10 cellular contexts compared by ENCODE assay signal in genomic region chr1:43705982-43706597, GRCh38. TPM values are rescaled to one million over a fixed set of nuclear protein-coding genes. Genes with fewer than 3 reads are reported as not detected.
DNase-seq lines count a peak whose midpoint lies in the region; ATAC-seq and TF ChIP-seq lines count a peak whose summit lies in the region.
"Had no signal": no experiment of that assay in that cellular context is flagged by ENCODE, and none has a peak within 500 bp of the region (broad histone marks: within the 10 kb centered on the region; RNA-seq: fewer than 3 reads in every experiment).

No MANE protein-coding gene starts in this region.

- TF ChIP-seq CTCF in 22Rv1 (IDR thresholded peaks at IDR 0.05): no peak
- TF ChIP-seq CTCF in fibroblast of mammary gland (conservative IDR thresholded peaks at IDR 0.05; ENCODE audit: control insufficient read depth, insufficient read depth, low read depth, low read length): no peak

- H3K4me3 ChIP-seq in fibroblast of mammary gland (ENCODE audit: control insufficient read depth, low read depth, low read length): peak overlapping the region; percentile 72

- peak; percentile 33 for DNase-seq in EL
- DNase-seq in RPMI7951 (ENCODE audit: low read depth): peak; percentile 23
- DNase-seq in fibroblast of mammary gland (ENCODE audit: low read depth): peak; percentile 15
- DNase-seq in D341Med (ENCODE audit: low spot score): no peak
- no peak for DNase-seq in AG08396 (ENCODE audit: low spot score)
- DNase-seq: effector CD4-positive, alpha-beta T cell; NCI-H2081 treated with DMSO at 0.1 percent for 48 hours had no signal

- peak overlapping the region; percentile 70 for H3K27ac ChIP-seq in 22Rv1

- ATAC-seq in HG03520 (IDR thresholded peaks at IDR 0.05; ENCODE audit: unreplicated experiment) (no peak), HG02970 (IDR thresholded peaks at IDR 0.05; ENCODE audit: low FRiP score, unreplicated experiment) (no peak)

RNA-seq across cellular contexts. Expression of gene ST3GAL3, which starts 1.2 kb away (rescaled TPM):
- 14.7 and 15.6 TPM in 2 replicates for total RNA-seq in RPMI7951 (2014; rRNA removed; shearing (Covaris generic))

RNA-seq across cellular contexts. Expression of gene KDM4A, which starts 56.1 kb away (rescaled TPM):
- 22.0 and 29.6 TPM in 2 replicates for total RNA-seq in RPMI7951 (2014; rRNA removed; shearing (Covaris generic))

Comparison
In these comparisons a context has a peak if more than half of its experiments do, and no peak if none do; other contexts are left out.
1. DNase-seq: peak in EL (single experiment), RPMI7951 (single experiment) and fibroblast of mammary gland (single experiment); none in D341Med (single experiment) and AG08396 (single experiment).